Comparison of ENCODE assay signal across 9 cellular contexts in genomic region chr4:113978561-113979156, GRCh38. TPM values are rescaled to one million over a fixed set of nuclear protein-coding genes. Genes with fewer than 3 reads are reported as not detected.
DNase-seq lines count a peak whose midpoint lies in the region; ATAC-seq, FAIRE-seq and TF ChIP-seq lines count a peak whose summit lies in the region.
"Had no signal": no experiment of that assay in that cellular context is flagged by ENCODE, and none has a peak within 500 bp of the region (broad histone marks: within the 10 kb centered on the region; RNA-seq: fewer than 3 reads in every experiment).

No MANE protein-coding gene starts in this region.

- no peak overlapping the region for H3K23ac ChIP-seq in H1 (ENCODE audit: insufficient read length)

- no peak overlapping the region for H2BK20ac ChIP-seq in H1 (ENCODE audit: low read length)

- no peak overlapping the region for H4K8ac ChIP-seq in H1 (ENCODE audit: extremely low read depth, insufficient read depth, low read length)

- TF ChIP-seq RAD21 in H1 (IDR thresholded peaks at IDR 0.05 in 1 of 2, conservative IDR thresholded peaks at IDR 0.05 in 1 of 2; ENCODE audit: low read depth in 2 of 2, low read length in 2 of 2): no peak

- H3K79me1 ChIP-seq in H1 (ENCODE audit: low read depth, low read length): no peaks in the 10 kb centered on the region

- peaks cover 12% of the 10 kb centered on the region for H3K23me2 ChIP-seq in H1 (ENCODE audit: low read depth, low read length)

- TF ChIP-seq CTCF in A673 (conservative IDR thresholded peaks at IDR 0.05; ENCODE audit: low read depth, low read length) (no peak), H1 (IDR thresholded peaks at IDR 0.05; ENCODE audit: control extremely low read depth in 1 of 3, insufficient read depth in 1 of 3, low read depth in 1 of 3, low read length in 3 of 3) (no peak)

- H2BK12ac ChIP-seq in H1 (ENCODE audit: low read depth, low read length): no peak overlapping the region

- H3K4me1 ChIP-seq in A673 (ENCODE audit: insufficient read depth, low read length, poor library complexity, severe bottlenecking): no peaks in the 10 kb centered on the region
- peaks cover 4 to 6% (median 5%) of the 10 kb centered on the region in 4 experiments; a peak in 6 of 7 replicates for H3K4me1 ChIP-seq in H1 (replicated peaks in 1 of 4; ENCODE audit: control insufficient read depth in 3 of 4, insufficient read depth in 4 of 4, low read length in 3 of 4)
- no peaks in the 10 kb centered on the region for H3K4me1 ChIP-seq in mucosa of stomach (ENCODE audit: control insufficient read depth, insufficient read depth, low read length)

- H3K27me3 ChIP-seq in A673 (replicated peaks; ENCODE audit: insufficient read depth, low read depth, low read length, poor library complexity): peaks cover 5% of the 10 kb centered on the region
- no peaks in the 10 kb centered on the region; a peak in 1 of 7 replicates for H3K27me3 ChIP-seq in H1 (replicated peaks in 1 of 4; ENCODE audit: control insufficient read depth in 3 of 4, extremely low read depth in 1 of 4, insufficient read depth in 3 of 4, low read length in 3 of 4)
- no peaks in the 10 kb centered on the region for H3K27me3 ChIP-seq in mucosa of stomach (ENCODE audit: control insufficient read depth, insufficient read depth, low read length)

- ATAC-seq in GM21737 (IDR thresholded peaks at IDR 0.05; ENCODE audit: unreplicated experiment) (no peak), HG02642 (IDR thresholded peaks at IDR 0.05; ENCODE audit: poor library complexity, unreplicated experiment) (no peak)

- H2AFZ ChIP-seq in H1 (ENCODE audit: low read length): peak overlapping the region; percentile 91; the same call in 1 of the 2 replicates

- H2AK5ac ChIP-seq in H1 (ENCODE audit: low read depth, low read length): no peak overlapping the region

- DNase-seq in A673 (ENCODE audit: low spot score) (no peak), M059J (ENCODE audit: low read depth) (peak; percentile 49), H1 (ENCODE audit: low read depth in 1 of 2, low spot score in 2 of 2) (peak in 1 of 2 experiments; percentile 67), frontal cortex (ENCODE audit: low spot score in 2 of 2) (no peak), T-helper 1 cell (no peak)

- H3K4me3 ChIP-seq in A673 (ENCODE audit: low read depth, low read length, poor library complexity, severe bottlenecking) (peak overlapping the region; percentile 69), H1 (ENCODE audit: extremely low read depth in 1 of 4, insufficient read depth in 2 of 4, low read depth in 3 of 4, low read length in 4 of 4) (peak overlapping the region; percentile 78 to 91 (median 82)), mucosa of stomach (ENCODE audit: low read length) (peak overlapping the region; percentile 89)

- H3K79me2 ChIP-seq in H1 (ENCODE audit: control insufficient read depth in 1 of 2, insufficient read depth in 2 of 2, low read length in 2 of 2): peaks cover 0 to 8% of the 10 kb centered on the region in 2 experiments; a peak in 1 of 4 replicates

- no peak overlapping the region for H2BK120ac ChIP-seq in H1 (replicated peaks; ENCODE audit: low read depth, low read length)

- CTCF ChIA-PET in A673 (lab: Charles Lee): interaction anchor here (0.7 kb wide), 1 partner anchor 430 kb away, joined by 3 read pairs; no protein-coding TSS in a partner anchor
- CTCF ChIA-PET in H1 (lab: Charles Lee; ENCODE audit: partially characterized antibody): interaction anchor here (0.6 to 1.6 kb wide), 5 partner anchors 9 to 724 kb away, joined by 3 to 5 read pairs (median 4); no protein-coding TSS in a partner anchor

- BruUV-seq in A673 (replicated peaks; lab: Mats Ljungman, UMichigan): TSS peak; percentile 43

- H3K27ac ChIP-seq in A673 (ENCODE audit: low read depth, low read length, poor library complexity, severe bottlenecking) (peak overlapping the region; percentile 71), H1 (ENCODE audit: low read depth, low read length) (no peak overlapping the region)

- FAIRE-seq in H1 (lab: Jason Lieb, UNC) (no peak), frontal cortex (lab: Jason Lieb, UNC) (no peak)
- FAIRE-seq: GM12878 had no signal

- peak overlapping the region; percentile 76 to 97 for H3K4me2 ChIP-seq in H1 (ENCODE audit: insufficient read depth in 1 of 2, low read depth in 2 of 2, low read length in 2 of 2)

- TF ChIP-seq EP300 in H1 (IDR thresholded peaks at IDR 0.05; ENCODE audit: borderline replicate concordance in 1 of 2, low read depth in 2 of 2, low read length in 2 of 2): no peak

- no peaks in the 10 kb centered on the region for H4K20me1 ChIP-seq in H1 (replicated peaks in 1 of 2; ENCODE audit: control insufficient read depth in 1 of 2, insufficient read depth in 2 of 2, low read length in 2 of 2)

- no peak overlapping the region for H2BK15ac ChIP-seq in H1 (ENCODE audit: low read length)

- no peak overlapping the region for H4K5ac ChIP-seq in H1 (ENCODE audit: insufficient read length, low read depth, low read length)

- no peak overlapping the region for H4K91ac ChIP-seq in H1 (replicated peaks; ENCODE audit: insufficient read length, low read length)

- no peak overlapping the region for H3K56ac ChIP-seq in H1 (replicated peaks; ENCODE audit: insufficient read length, low read depth, low read length)

- intact Hi-C loops in A673 (cut with micrococcal nuclease; ENCODE audit: unreplicated experiment): no loop called here

- 3% methylated on average over 18 of the region's 18 CpGs; no CpG with 5 or more reads in 1 of the 2 experiments for WGBS in H1 (ENCODE audit: extremely low coverage in 1 of 2, insufficient coverage in 1 of 2, insufficient read length in 1 of 2, insufficient replicate concordance in 2 of 2, low coverage in 1 of 2, low lambda C conversion rate in 2 of 2, missing lambda C conversion rate in 1 of 2), 2 experiments

- no peak for TF ChIP-seq POLR2A in H1 (IDR thresholded peaks at IDR 0.05; ENCODE audit: control extremely low read depth in 1 of 2, low read depth in 2 of 2, low read length in 2 of 2)

- H3K36me3 ChIP-seq in A673 (ENCODE audit: insufficient read depth, low read length, poor library complexity, severe bottlenecking) (no peaks in the 10 kb centered on the region), H1 (ENCODE audit: control insufficient read depth in 2 of 4, insufficient read depth in 4 of 4, low read length in 3 of 4) (no peaks in the 10 kb centered on the region), mucosa of stomach (ENCODE audit: control insufficient read depth, insufficient read depth, low read length) (no peaks in the 10 kb centered on the region)

- no peak overlapping the region for H3K14ac ChIP-seq in H1 (ENCODE audit: insufficient read length)

- H3K9me3 ChIP-seq in A673 (ENCODE audit: low read depth, low read length, poor library complexity, severe bottlenecking): peaks cover 4% of the 10 kb centered on the region
- H3K9me3 ChIP-seq in H1 (ENCODE audit: insufficient read depth in 2 of 2, low read depth in 1 of 2, low read length in 1 of 2): no peaks in the 10 kb centered on the region
- H3K9me3 ChIP-seq in mucosa of stomach (ENCODE audit: control insufficient read depth, low read length): no peaks in the 10 kb centered on the region

- POLR2A ChIA-PET in A673 (lab: Charles Lee; ENCODE audit: low non-redundant PET) (interaction anchor here (0.6 kb wide), 1 partner anchor 311 kb away, joined by 3 read pairs; no protein-coding TSS in a partner anchor), H1 (lab: Charles Lee; ENCODE audit: partially characterized antibody) (no interaction called here)

- H3K18ac ChIP-seq in H1 (ENCODE audit: extremely low read depth, low read length): peak overlapping the region; percentile 51; the same call in 1 of the 2 replicates

- no peak overlapping the region for H2BK5ac ChIP-seq in H1 (ENCODE audit: low read depth, low read length)

- H3K4ac ChIP-seq in H1 (replicated peaks; ENCODE audit: insufficient read length, low read depth, low read length): no peak overlapping the region

- H3K9ac ChIP-seq in H1 (replicated peaks in 1 of 4; ENCODE audit: extremely low read depth in 1 of 4, low read depth in 3 of 4, low read length in 3 of 4) (peak overlapping the region in 3 of 4 experiments; percentile 42 to 70 (median 50); a peak in 3 of 7 replicates), mucosa of stomach (ENCODE audit: low read length) (peak overlapping the region; percentile 82)

TF ChIP-seq in H1, 55 proteins besides CTCF, POLR2A, EP300 and RAD21:
- TF ChIP-seq TEAD4 (IDR thresholded peaks at IDR 0.05; ENCODE audit: low read depth, low read length) (no peak), TAF7 (optimal IDR thresholded peaks at IDR 0.05; ENCODE audit: borderline replicate concordance, low read depth, low read length) (no peak), SIN3A (conservative IDR thresholded peaks at IDR 0.05 in 1 of 2, IDR thresholded peaks at IDR 0.05 in 1 of 2; ENCODE audit: low read depth in 1 of 2, low read length in 2 of 2) (no peak), RBBP5 (IDR thresholded peaks at IDR 0.05; ENCODE audit: borderline replicate concordance, low read depth, low read length) (no peak), KDM4A (IDR thresholded peaks at IDR 0.05; ENCODE audit: low read depth, low read length, severe bottlenecking) (peak; percentile 49), USF2 (IDR thresholded peaks at IDR 0.05; ENCODE audit: low read length) (no peak), YY1 (IDR thresholded peaks at IDR 0.05; ENCODE audit: low read depth, low read length) (no peak)

RNA-seq across cellular contexts. Expression of gene ARSJ, which starts 0.8 kb away (rescaled TPM):
- total RNA-seq in A673 (2021) (3.8 and 4.6 TPM in 2 replicates), frontal cortex (0.41 TPM)
- 22.0 and 23.5 TPM in 2 replicates for total RNA-seq in M059J (2014; rRNA removed; shearing (Covaris generic))
- 5.8 and 6.3 TPM in 2 replicates for total RNA-seq in H1 (2021; fragmentation: NEBNext Ultra II Directional; extraction: Animal tissue kit (Norgen Biotek cat#: 25700))
- 1.3 and 1.4 TPM in 2 replicates for polyA plus RNA-seq in H1 (2011; rRNA removed)
- polyA plus RNA-seq in H1 (2011; cell fraction: cytosol; rRNA removed): 1.4 TPM
- polyA plus RNA-seq in H1 (2011; cell fraction: nucleus; rRNA removed): 1.9 TPM
- polyA plus RNA-seq in H1 (2012, experiment 1 of 2): 2.1 to 2.6 TPM (median 2.3 TPM) in 4 replicates
- 0.31 TPM for polyA plus RNA-seq in H1 (2012, experiment 2 of 2)
- 2.6 TPM for polyA plus RNA-seq in H1 (2013, experiment 1 of 2)
- polyA plus RNA-seq in H1 (2013, experiment 2 of 2): 3.2 TPM
- polyA minus RNA-seq in H1 (2011; rRNA and poly(A)+ RNA removed): 2.9 and 3.3 TPM in 2 replicates
- 1.5 TPM for polyA minus RNA-seq in H1 (2011; cell fraction: cytosol; rRNA and poly(A)+ RNA removed)
- polyA minus RNA-seq in H1 (2011; cell fraction: nucleus; rRNA and poly(A)+ RNA removed): 10.8 TPM
